24 cellular contexts compared by ENCODE assay signal in the genomic region with DNA sequence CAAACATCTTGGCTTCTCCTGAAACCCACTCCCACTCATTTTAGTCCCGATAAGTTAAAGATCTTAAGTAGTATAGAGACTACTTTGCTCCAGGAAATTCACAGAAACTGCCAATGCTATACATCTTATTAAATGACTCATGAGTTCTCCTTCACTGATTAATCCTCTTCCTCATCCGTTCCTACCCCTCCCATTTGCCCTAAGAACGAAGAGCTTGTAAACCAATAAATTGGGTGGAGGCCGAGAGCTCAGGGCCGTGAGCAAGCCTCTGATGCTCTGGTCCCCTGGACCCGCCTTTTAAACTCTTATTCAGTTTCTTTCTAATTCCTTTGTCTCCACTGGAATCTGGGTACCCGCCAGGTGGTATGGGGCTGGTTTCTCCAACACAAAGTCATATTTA.
DNase-seq lines count a peak whose midpoint lies in the region; ATAC-seq and TF ChIP-seq lines count a peak whose summit lies in the region.
"Had no signal": no experiment of that assay in that cellular context is flagged by ENCODE, and none has a peak within 500 bp of the region (broad histone marks: within the 10 kb centered on the region; RNA-seq: fewer than 3 reads in every experiment).

No MANE protein-coding gene starts in this region.

- no peak overlapping the region for H3K27ac Mint-ChIP-seq in stimulated activated naive B cell treated with anti-CD40 and anti-IgM and Interleukin-4, amounts not matched to agents 10 μg/mL and 1 μg/mL and 100 μg/mL, for 72 hours
- H3K27ac Mint-ChIP-seq: activated CD8-positive, alpha-beta T cell treated with anti-CD3 and anti-CD28 coated beads for 36 hours; activated naive CD8-positive, alpha-beta T cell treated with anti-CD3 and anti-CD28 coated beads for 36 hours had no signal

- no peaks in the 10 kb centered on the region for H3K27me3 Mint-ChIP-seq in stimulated activated naive B cell treated with anti-CD40 and anti-IgM and Interleukin-4, amounts not matched to agents 10 μg/mL and 1 μg/mL and 100 μg/mL, for 72 hours
- H3K27me3 Mint-ChIP-seq: activated CD8-positive, alpha-beta T cell treated with anti-CD3 and anti-CD28 coated beads for 36 hours; activated naive CD8-positive, alpha-beta T cell treated with anti-CD3 and anti-CD28 coated beads for 36 hours had no signal

- H3K4me3 ChIP-seq in PC-3 (ENCODE audit: low read length) (peak overlapping the region; percentile 58), colonic mucosa (no peak overlapping the region), prostate gland (no peak overlapping the region)
- H3K4me3 ChIP-seq: lung had no signal

- no peak overlapping the region for H3K4me3 Mint-ChIP-seq in stimulated activated naive B cell treated with anti-CD40 and anti-IgM and Interleukin-4, amounts not matched to agents 10 μg/mL and 1 μg/mL and 100 μg/mL, for 72 hours
- H3K4me3 Mint-ChIP-seq: activated CD8-positive, alpha-beta T cell treated with anti-CD3 and anti-CD28 coated beads for 36 hours; activated naive CD8-positive, alpha-beta T cell treated with anti-CD3 and anti-CD28 coated beads for 36 hours had no signal

- H3K9me3 ChIP-seq in PC-3 (ENCODE audit: low read length) (no peaks in the 10 kb centered on the region), colonic mucosa (no peaks in the 10 kb centered on the region), prostate gland (no peaks in the 10 kb centered on the region)

- ATAC-seq in PC-3: peak; percentile 91
- ATAC-seq in left colon: peak; percentile 87
- no peak for ATAC-seq in stimulated activated naive B cell treated with anti-CD40 and anti-IgM and Interleukin-4, amounts not matched to agents 10 μg/mL and 1 μg/mL and 100 μg/mL, for 72 hours (replicated peaks)
- ATAC-seq: activated CD8-positive, alpha-beta T cell treated with anti-CD3 and anti-CD28 coated beads for 36 hours; SK-N-SH treated with all-trans-retinoic acid at 6 μM for 48 hours had no signal

- H3K9ac ChIP-seq in PC-3 (ENCODE audit: low read length) (peak overlapping the region; percentile 44), colonic mucosa (ENCODE audit: low read depth in 2 of 2, low read length in 2 of 2) (no peak overlapping the region)

- no peaks in the 10 kb centered on the region for H3K9me2 ChIP-seq in PC-3 (replicated peaks; ENCODE audit: low read length)

- no peaks in the 10 kb centered on the region; the same call in 1 of the 2 replicates for H3K79me2 ChIP-seq in PC-3 (ENCODE audit: low read length)

- H3K4me2 ChIP-seq in PC-3 (ENCODE audit: low read length): peak overlapping the region; percentile 70

- H3K9me3 Mint-ChIP-seq in stimulated activated naive B cell treated with anti-CD40 and anti-IgM and Interleukin-4, amounts not matched to agents 10 μg/mL and 1 μg/mL and 100 μg/mL, for 72 hours: peaks cover 18 to 24% of the 10 kb centered on the region in 2 donors

- no peaks in the 10 kb centered on the region for H4K20me1 ChIP-seq in PC-3 (ENCODE audit: low read length)

- WGBS in prostate gland: 81% methylated on average over 7 of the region's 7 CpGs

- CTCF ChIA-PET in PC-3 (lab: Charles Lee): interaction anchor here (0.7 kb wide), 1 partner anchor 20 kb away, joined by 3 read pairs; no protein-coding TSS in a partner anchor

- no TSS peak for BruUV-seq in PC-3 (replicated peaks; lab: Mats Ljungman, UMichigan)

- TF ChIP-seq CTCF in PC-3 (conservative IDR thresholded peaks at IDR 0.05; ENCODE audit: low read depth, low read length): no peak
- no peak for TF ChIP-seq CTCF in colonic mucosa (IDR thresholded peaks at IDR 0.05)
- no peak for TF ChIP-seq CTCF in prostate gland (IDR thresholded peaks at IDR 0.05)

- POLR2A ChIA-PET in PC-3 (lab: Charles Lee; ENCODE audit: unreplicated experiment): interaction anchor here (0.7 kb wide), 1 partner anchor 103 kb away, joined by 3 read pairs; no protein-coding TSS in a partner anchor

- H2AFZ ChIP-seq in PC-3 (ENCODE audit: low read length): peak overlapping the region; percentile 81

- H3K36me3 ChIP-seq in PC-3 (ENCODE audit: low read depth, low read length) (no peaks in the 10 kb centered on the region; the same call in 1 of the 2 replicates), colonic mucosa (no peaks in the 10 kb centered on the region), prostate gland (no peaks in the 10 kb centered on the region)

- H3K27me3 ChIP-seq in PC-3 (ENCODE audit: low read length) (no peaks in the 10 kb centered on the region), colonic mucosa (no peaks in the 10 kb centered on the region), prostate gland (replicated peaks; ENCODE audit: insufficient read depth) (no peaks in the 10 kb centered on the region)

- peaks cover 16% of the 10 kb centered on the region for H3K4me1 ChIP-seq in PC-3 (ENCODE audit: insufficient read depth, low read length)
- no peaks in the 10 kb centered on the region for H3K4me1 ChIP-seq in colonic mucosa
- H3K4me1 ChIP-seq in prostate gland (replicated peaks): no peaks in the 10 kb centered on the region
- H3K4me1 ChIP-seq: Caco-2 had no signal

- DNase-seq in EL: peak; percentile 54
- DNase-seq in PC-3: peak; percentile 92
- DNase-seq in colonic mucosa: peak; percentile 38
- peak; percentile 19 to 43 for DNase-seq in left colon
- no peak for DNase-seq in stimulated activated naive B cell treated with anti-CD40 and anti-IgM and Interleukin-4, amounts not matched to agents 10 μg/mL and 1 μg/mL and 100 μg/mL, for 72 hours
- no peak for DNase-seq in SKM-1 (lab: John Stamatoyannopoulos, UW; ENCODE audit: unreplicated experiment)
- no peak for DNase-seq in prostate gland (ENCODE audit: low spot score)
- DNase-seq in stimulated activated naive CD4-positive, alpha-beta T cell treated with Interleukin-2 at 50 U/mL for 16 hours (lab: John Stamatoyannopoulos, UW): no peak
- DNase-seq: activated CD4-positive, CD25-positive, alpha-beta regulatory T cell treated with anti-CD3 and anti-CD28 coated beads, Interleukin-2, amount 50 U/mL, for 72 hours; activated CD8-positive, alpha-beta T cell treated with anti-CD3 and anti-CD28 coated beads for 36 hours; activated effector memory CD4-positive, alpha-beta T cell treated with Interleukin-2 at 50 U/mL for 16 hours; activated naive CD8-positive, alpha-beta T cell treated with anti-CD3 and anti-CD28 coated beads for 36 hours; activated T-cell treated with anti-CD3 and anti-CD28 coated beads for 4 hours; C1 segment of cervical spinal cord; Caco-2; DMS79 treated with DMSO at 0.1 percent for 48 hours; effector CD4-positive, alpha-beta T cell; kidney; NCI-H1048; NCI-H187; NCI-H69; T-helper 9 cell had no signal

- H3K4me1 Mint-ChIP-seq in stimulated activated naive B cell treated with anti-CD40 and anti-IgM and Interleukin-4, amounts not matched to agents 10 μg/mL and 1 μg/mL and 100 μg/mL, for 72 hours: peaks cover 9% of the 10 kb centered on the region in 2 donors
- H3K4me1 Mint-ChIP-seq: activated naive CD8-positive, alpha-beta T cell treated with anti-CD3 and anti-CD28 coated beads for 36 hours had no signal

- no peaks in the 10 kb centered on the region for H3F3A ChIP-seq in PC-3 (ENCODE audit: low read length, unreplicated experiment)

- H3K27ac ChIP-seq in PC-3 (ENCODE audit: low read length) (peak overlapping the region; percentile 83), colonic mucosa (peak overlapping the region; percentile 54), prostate gland (no peak overlapping the region)

- H3K36me3 Mint-ChIP-seq in stimulated activated naive B cell treated with anti-CD40 and anti-IgM and Interleukin-4, amounts not matched to agents 10 μg/mL and 1 μg/mL and 100 μg/mL, for 72 hours: peaks cover 22 to 35% of the 10 kb centered on the region in 2 donors

- no peak for TF ChIP-seq POLR2A in prostate gland (IDR thresholded peaks at IDR 0.05)

- intact Hi-C loops in PC-3 (cut with micrococcal nuclease): loop anchor here (1.0 kb wide), 1 partner anchor 51 kb away; no protein-coding TSS in a partner anchor
- intact Hi-C loops in colonic mucosa (cut with DNase I): no loop called here
- intact Hi-C loops in left colon (cut with DNase I, micrococcal nuclease): no loop called here
- intact Hi-C loops in prostate gland (cut with DNase I): no loop called here

Comparison
In these comparisons a context has a peak if more than half of its experiments do, and no peak if none do; other contexts are left out.
1. DNase-seq: peak in EL (single experiment), PC-3 (single experiment), colonic mucosa (single experiment) and left colon (2 of 2); none in stimulated activated naive B cell treated with anti-CD40 and anti-IgM and Interleukin-4, amounts not matched to agents 10 μg/mL and 1 μg/mL and 100 μg/mL, for 72 hours (single experiment), SKM-1 (single experiment), prostate gland (single experiment) and stimulated activated naive CD4-positive, alpha-beta T cell treated with Interleukin-2 at 50 U/mL for 16 hours (single experiment).
2. ATAC-seq: peak in PC-3 (single experiment) and left colon (single experiment); none in stimulated activated naive B cell treated with anti-CD40 and anti-IgM and Interleukin-4, amounts not matched to agents 10 μg/mL and 1 μg/mL and 100 μg/mL, for 72 hours (0 of 2).
3. H3K27ac ChIP-seq: peak in PC-3 (single experiment) and colonic mucosa (single experiment); none in prostate gland (0 of 2).